13 cellular contexts compared by ENCODE assay signal in the genomic region with DNA sequence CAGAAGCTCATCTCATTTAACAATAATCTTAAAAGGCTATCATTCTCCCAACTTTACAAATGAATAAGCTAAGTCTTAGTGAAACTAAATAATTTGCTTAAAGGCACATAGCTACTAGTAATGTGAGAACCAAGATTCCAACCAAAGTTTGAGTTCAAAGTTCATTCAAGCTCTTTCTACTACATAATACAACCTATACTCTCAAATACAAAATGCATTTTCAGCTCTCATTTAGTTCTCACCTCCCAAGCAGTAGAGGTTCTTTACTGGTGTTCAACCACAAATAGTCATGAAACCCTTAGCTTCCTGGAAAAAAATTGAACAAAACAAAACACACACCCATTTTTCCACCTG. TPM values are rescaled to one million over a fixed set of nuclear protein-coding genes. Genes with fewer than 3 reads are reported as not detected.
DNase-seq lines count a peak whose midpoint lies in the region; ATAC-seq and TF ChIP-seq lines count a peak whose summit lies in the region.
"Had no signal": no experiment of that assay in that cellular context is flagged by ENCODE, and none has a peak within 500 bp of the region (broad histone marks: within the 10 kb centered on the region; RNA-seq: fewer than 3 reads in every experiment).

No MANE protein-coding gene starts in this region.

- in situ Hi-C loops in transverse colon (cut with MboI; ENCODE audit: low pct_ligation_motif_present in 1 of 4, low pct_unique_long_range_greater_than_20kb in 1 of 4, low sequenced_read_pairs in 3 of 4): no loop called here

- H3K4me3 ChIP-seq in transverse colon: no peak overlapping the region

- TF ChIP-seq CTCF in transverse colon (IDR thresholded peaks at IDR 0.05): no peak

- intact Hi-C loops in transverse colon (cut with DNase I; ENCODE audit: low total_unique reads): no loop called here

- peaks cover 0 to 8% (median 4%) of the 10 kb centered on the region in 4 donors for H3K4me1 ChIP-seq in transverse colon

- no peak for TF ChIP-seq POLR2A in transverse colon (IDR thresholded peaks at IDR 0.05)

- no peaks in the 10 kb centered on the region for H3K36me3 ChIP-seq in transverse colon

- no peaks in the 10 kb centered on the region for H3K27me3 ChIP-seq in transverse colon

- no peaks in the 10 kb centered on the region for H3K9me3 Mint-ChIP-seq in activated naive CD4-positive, alpha-beta T cell treated with anti-CD3 and anti-CD28 coated beads, Interleukin-2, amount 50 U/mL, for 72 hours
- H3K9me3 Mint-ChIP-seq: stimulated activated naive CD8-positive, alpha-beta T cell treated with anti-CD3 and anti-CD28 coated beads, Interleukin-15, Interleukin-2, amounts not matched to agents 100 ng/mL and 50 ng/mL, for 24 hours had no signal

- H3K36me3 Mint-ChIP-seq in activated naive CD4-positive, alpha-beta T cell treated with anti-CD3 and anti-CD28 coated beads, Interleukin-2, amount 50 U/mL, for 72 hours: peaks cover 0 to 19% of the 10 kb centered on the region in 2 donors

- H3K27ac ChIP-seq in transverse colon: peak overlapping the region in 3 of 4 donors; percentile 50 to 68 (median 66)

- no peak overlapping the region for H3K27ac Mint-ChIP-seq in activated naive CD4-positive, alpha-beta T cell treated with anti-CD3 and anti-CD28 coated beads, Interleukin-2, amount 50 U/mL, for 72 hours
- H3K27ac Mint-ChIP-seq: stimulated activated naive CD8-positive, alpha-beta T cell treated with anti-CD3 and anti-CD28 coated beads, Interleukin-15, Interleukin-2, amounts not matched to agents 100 ng/mL and 50 ng/mL, for 24 hours had no signal

- DNase-seq in activated naive CD4-positive, alpha-beta T cell treated with anti-CD3 and anti-CD28 coated beads, Interleukin-2, amount 50 U/mL, for 72 hours (ENCODE audit: low spot score in 2 of 2): no peak
- no peak for DNase-seq in activated naive CD4-positive, alpha-beta T cell treated with anti-CD3 and anti-CD28 coated beads, Interleukin-2, amount 50 U/mL, for 16 hours
- DNase-seq in transverse colon (no peak), T1000 (lab: John Stamatoyannopoulos, UW) (no peak), pons (ENCODE audit: low spot score) (no peak), NOMO-1 (lab: John Stamatoyannopoulos, UW; ENCODE audit: unreplicated experiment in 2 of 2) (no peak)
- DNase-seq: activated gamma-delta T cell, NCI-H1436, retina, SK-N-SH had no signal

- no peak for TF ChIP-seq EP300 in transverse colon (IDR thresholded peaks at IDR 0.05; ENCODE audit: low read depth)

- ATAC-seq in activated naive CD4-positive, alpha-beta T cell treated with anti-CD3 and anti-CD28 coated beads, Interleukin-2, amount 50 U/mL, for 72 hours: peak; percentile 36 to 52
- ATAC-seq in HG02588 (IDR thresholded peaks at IDR 0.05; ENCODE audit: unreplicated experiment) (peak; percentile 36), HG03520 (IDR thresholded peaks at IDR 0.05; ENCODE audit: unreplicated experiment) (peak; percentile 26)

- peaks cover 0 to 7% of the 10 kb centered on the region in 2 donors for H3K9me3 ChIP-seq in transverse colon
- H3K9me3 ChIP-seq: SK-N-SH had no signal

RNA-seq across cellular contexts. Expression of a gene that starts 43.5 kb away (rescaled TPM):
- 10 to 100 TPM; 35.3 to 50.1 TPM for total RNA-seq in activated naive CD4-positive, alpha-beta T cell treated with anti-CD3 and anti-CD28 coated beads, Interleukin-2, amount 50 U/mL, for 72 hours
- 10 to 100 TPM in 3 of 4 donors, 1 to 10 TPM in 1; 6.4 to 20.5 (median 13.7) TPM for total RNA-seq in transverse colon
